In the genomic region with DNA sequence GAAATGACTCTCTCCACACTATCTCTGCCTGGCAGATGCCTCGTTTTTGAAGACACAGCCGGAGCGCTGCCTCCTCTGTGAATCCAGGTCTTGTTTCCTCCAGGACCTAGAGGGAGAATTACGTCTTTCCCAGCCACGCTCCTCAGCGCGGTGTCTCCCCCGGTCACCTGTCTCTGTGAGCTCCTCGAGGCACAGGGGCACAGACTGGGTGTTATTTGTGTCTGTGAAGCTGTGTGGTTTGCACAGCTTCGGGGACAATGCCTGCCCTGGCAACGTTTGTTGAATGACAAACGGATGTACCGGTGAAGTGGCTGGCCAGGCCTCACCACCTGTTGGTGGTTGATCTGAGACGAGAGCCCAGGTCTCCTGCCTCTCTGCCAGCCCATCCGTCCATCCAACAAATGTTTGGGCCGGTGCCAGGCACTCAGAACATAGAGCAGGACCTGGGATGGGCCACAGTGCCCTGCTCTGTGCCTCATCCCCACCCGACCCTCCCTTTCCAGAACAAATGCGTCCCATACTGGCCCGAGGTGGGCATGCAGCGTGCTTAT, we compare ENCODE assay signal across 12 cellular contexts.
DNase-seq lines count a peak whose midpoint lies in the region; ATAC-seq and TF ChIP-seq lines count a peak whose summit lies in the region.
"Had no signal": no experiment of that assay in that cellular context is flagged by ENCODE, and none has a peak within 500 bp of the region (broad histone marks: within the 10 kb centered on the region; RNA-seq: fewer than 3 reads in every experiment).

No MANE protein-coding gene starts in this region.

- no peaks in the 10 kb centered on the region for H3K9me3 ChIP-seq in Loucy (ENCODE audit: insufficient read depth, low read depth, low read length)
- H3K9me3 ChIP-seq: body of pancreas had no signal

- ATAC-seq in central memory CD8-positive, alpha-beta T cell (replicated peaks; ENCODE audit: extremely low read depth, poor library complexity, severe bottlenecking) = peak; percentile 8
- ATAC-seq in stimulated activated effector memory CD8-positive, alpha-beta T cell treated with anti-CD3 and anti-CD28 coated beads, Interleukin-12 subunit alpha, Interleukin-12 subunit beta, amount 100 ng/mL, for 72 hours = no peak
- ATAC-seq: body of pancreas had no signal

- no peaks in the 10 kb centered on the region for H3F3A ChIP-seq in Loucy (ENCODE audit: low read depth)

- peak overlapping the region; percentile 97 for H3K9ac ChIP-seq in Loucy (ENCODE audit: low read depth, low read length, poor library complexity, severe bottlenecking)

- no peaks in the 10 kb centered on the region for H4K20me1 ChIP-seq in Loucy (ENCODE audit: insufficient read depth, low read length, poor library complexity, severe bottlenecking)

- H3K4me3 Mint-ChIP-seq in central memory CD8-positive, alpha-beta T cell = peak overlapping the region; percentile 98
- peak overlapping the region; percentile 80 for H3K4me3 Mint-ChIP-seq in stimulated activated effector memory CD8-positive, alpha-beta T cell treated with anti-CD3 and anti-CD28 coated beads, Interleukin-12 subunit alpha, Interleukin-12 subunit beta, amount 100 ng/mL, for 72 hours

- peaks cover 79% of the 10 kb centered on the region for H3K79me2 ChIP-seq in Loucy (ENCODE audit: insufficient read depth, low read length)

- no peak for TF ChIP-seq CTCF in Loucy (conservative IDR thresholded peaks at IDR 0.05; ENCODE audit: low read length)

- no peak overlapping the region for H3K4me3 ChIP-seq in Loucy (ENCODE audit: low read length, poor library complexity, severe bottlenecking)
- H3K4me3 ChIP-seq: body of pancreas had no signal

- H3K4me1 ChIP-seq in Loucy (ENCODE audit: insufficient read depth, low read length, poor library complexity, severe bottlenecking) = peaks cover 95% of the 10 kb centered on the region

- H3K27me3 ChIP-seq in Loucy (ENCODE audit: insufficient read depth, low read length, poor library complexity, severe bottlenecking) = no peaks in the 10 kb centered on the region
- H3K27me3 ChIP-seq: body of pancreas had no signal

- H3K36me3 ChIP-seq in Loucy (ENCODE audit: insufficient read depth, low read length) = 0 out of 2 replicates have a peak, but pooled peaks cover 3% of the 10 kb centered on the region

- peak; percentile 48 for DNase-seq in activated T-cell treated with anti-CD3 and anti-CD28 coated beads, Interleukin-2, amount 50 U/mL, for 1 hour
- DNase-seq in activated T-cell treated with anti-CD3 and anti-CD28 coated beads, Interleukin-2, amount 50 U/mL, for 48 hours = no peak
- peak in 1 of 2 donors; percentile 57 for DNase-seq in central memory CD8-positive, alpha-beta T cell (ENCODE audit: low spot score in 2 of 2)
- no peak for DNase-seq in stimulated activated effector memory CD8-positive, alpha-beta T cell treated with anti-CD3 and anti-CD28 coated beads, Interleukin-12 subunit alpha, Interleukin-12 subunit beta, amount 100 ng/mL, for 72 hours (ENCODE audit: low spot score in 2 of 2)
- no peak for DNase-seq in NCI-H146 treated with DMSO at 0.1 percent for 48 hours (lab: John Stamatoyannopoulos, UW; ENCODE audit: unreplicated experiment)
- DNase-seq in NCI-H345 treated with DMSO at 0.1 percent for 48 hours (lab: John Stamatoyannopoulos, UW; ENCODE audit: unreplicated experiment) = no peak
- no peak for DNase-seq in KG1 (lab: John Stamatoyannopoulos, UW)
- DNase-seq: body of pancreas; DMS79 treated with DMSO at 0.1 percent for 48 hours; effector CD8-positive, alpha-beta T cell; NCI-H2081 had no signal

- peaks cover 92% of the 10 kb centered on the region for H3K4me1 Mint-ChIP-seq in central memory CD8-positive, alpha-beta T cell
- H3K4me1 Mint-ChIP-seq in stimulated activated effector memory CD8-positive, alpha-beta T cell treated with anti-CD3 and anti-CD28 coated beads, Interleukin-12 subunit alpha, Interleukin-12 subunit beta, amount 100 ng/mL, for 72 hours = peaks cover 92% of the 10 kb centered on the region

- no peaks in the 10 kb centered on the region for H3K27me3 Mint-ChIP-seq in central memory CD8-positive, alpha-beta T cell

- peak overlapping the region; percentile 99 for H3K27ac Mint-ChIP-seq in central memory CD8-positive, alpha-beta T cell (ENCODE audit: low read depth)
- peak overlapping the region; percentile 99 for H3K27ac Mint-ChIP-seq in stimulated activated effector memory CD8-positive, alpha-beta T cell treated with anti-CD3 and anti-CD28 coated beads, Interleukin-12 subunit alpha, Interleukin-12 subunit beta, amount 100 ng/mL, for 72 hours

- no peaks in the 10 kb centered on the region for H3K9me2 ChIP-seq in Loucy (replicated peaks; ENCODE audit: low read depth, low read length)

- H3K36me3 Mint-ChIP-seq in central memory CD8-positive, alpha-beta T cell (ENCODE audit: insufficient read depth) = peaks cover 86% of the 10 kb centered on the region
- peaks cover 100% of the 10 kb centered on the region for H3K36me3 Mint-ChIP-seq in stimulated activated effector memory CD8-positive, alpha-beta T cell treated with anti-CD3 and anti-CD28 coated beads, Interleukin-12 subunit alpha, Interleukin-12 subunit beta, amount 100 ng/mL, for 72 hours

- no peak overlapping the region for H2AFZ ChIP-seq in Loucy (ENCODE audit: low read length)

- H3K4me2 ChIP-seq in Loucy (ENCODE audit: low read depth, low read length, poor library complexity, severe bottlenecking) = peak overlapping the region; percentile 97

- no peaks in the 10 kb centered on the region for H3K9me3 Mint-ChIP-seq in central memory CD8-positive, alpha-beta T cell
- no peaks in the 10 kb centered on the region for H3K9me3 Mint-ChIP-seq in stimulated activated effector memory CD8-positive, alpha-beta T cell treated with anti-CD3 and anti-CD28 coated beads, Interleukin-12 subunit alpha, Interleukin-12 subunit beta, amount 100 ng/mL, for 72 hours
